20 cellular contexts compared by ENCODE assay signal in the genomic region with DNA sequence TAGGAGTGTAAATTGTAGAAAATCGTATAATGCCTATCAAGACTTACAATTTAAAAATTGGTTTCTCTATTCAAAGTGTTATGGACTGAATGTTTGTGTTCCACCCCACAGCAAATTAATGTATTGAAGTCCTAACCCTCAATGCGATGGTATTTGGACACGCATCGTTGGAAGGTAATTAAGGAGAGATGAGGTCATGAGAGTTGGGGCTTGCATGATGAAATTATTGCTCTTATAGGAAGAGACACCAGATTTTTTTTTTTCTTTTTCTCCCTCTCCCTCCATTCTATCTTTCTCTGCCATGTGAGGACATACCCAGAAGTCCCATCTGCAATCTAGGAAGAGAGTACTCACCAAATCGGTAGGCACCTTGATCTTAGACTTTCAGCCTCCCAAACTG.
DNase-seq lines count a peak whose midpoint lies in the region; ATAC-seq, FAIRE-seq and TF ChIP-seq lines count a peak whose summit lies in the region.
"Had no signal": no experiment of that assay in that cellular context is flagged by ENCODE, and none has a peak within 500 bp of the region (broad histone marks: within the 10 kb centered on the region; RNA-seq: fewer than 3 reads in every experiment).

No MANE protein-coding gene starts in this region.

- POLR2A ChIA-PET in A673 (lab: Charles Lee; ENCODE audit: low non-redundant PET), result no interaction called here
- POLR2A ChIA-PET in HEK293 (lab: Yijun Ruan, JAX), result no interaction called here

- no peak overlapping the region for H2AFZ ChIP-seq in keratinocyte (ENCODE audit: control insufficient read depth, low read length)
- H2AFZ ChIP-seq: GM23338 had no signal

- no peak overlapping the region for H3K27ac ChIP-seq in A673 (ENCODE audit: low read depth, low read length, poor library complexity, severe bottlenecking)
- no peak overlapping the region for H3K27ac ChIP-seq in HEK293 (ENCODE audit: extremely low read depth, low read depth, low read length)
- H3K27ac ChIP-seq in SJCRH30, result peak overlapping the region; percentile 65
- H3K27ac ChIP-seq in keratinocyte (ENCODE audit: control insufficient read depth, insufficient read depth, low read length), result no peak overlapping the region
- H3K27ac ChIP-seq in dorsolateral prefrontal cortex, result no peak overlapping the region
- H3K27ac ChIP-seq: A549, C4-2B had no signal

- H3K27me3 ChIP-seq in A673 (replicated peaks; ENCODE audit: insufficient read depth, low read depth, low read length, poor library complexity) (no peaks in the 10 kb centered on the region), SJCRH30 (no peaks in the 10 kb centered on the region), keratinocyte (ENCODE audit: control insufficient read depth, extremely low read depth, insufficient read depth, low read length) (no peaks in the 10 kb centered on the region), dorsolateral prefrontal cortex (no peaks in the 10 kb centered on the region)

- H3K4me1 ChIP-seq in A673 (ENCODE audit: insufficient read depth, low read length, poor library complexity, severe bottlenecking) (no peaks in the 10 kb centered on the region), HEK293 (ENCODE audit: control insufficient read depth, insufficient read depth, low read length) (peaks cover 4% of the 10 kb centered on the region; the same call in 1 of the 2 replicates), SJCRH30 (peaks cover 30% of the 10 kb centered on the region), keratinocyte (ENCODE audit: control insufficient read depth, extremely low read depth, insufficient read depth, low read length) (peaks cover 9% of the 10 kb centered on the region)
- H3K4me1 ChIP-seq: A549, Caco-2 had no signal

- no peaks in the 10 kb centered on the region for H4K20me1 ChIP-seq in keratinocyte (ENCODE audit: control insufficient read depth, extremely low read depth, insufficient read depth, low read length)

- DNase-seq in A673 (ENCODE audit: low spot score) (peak; percentile 40), SJCRH30 (peak in 1 of 2 experiments; percentile 65), keratinocyte (ENCODE audit: low read depth, low spot score) (no peak), dorsolateral prefrontal cortex (no peak)
- no peak for DNase-seq in NK-92 treated with Interleukin-12 subunit alpha and Interleukin-12 subunit beta, amount 100 ng/mL, for 24 hours (lab: John Stamatoyannopoulos, UW)
- DNase-seq: 8988T; Caco-2; CD4-positive, CD25-positive, alpha-beta regulatory T cell; CD8-positive, alpha-beta T cell; DMS 273 treated with DMSO at 0.1 percent for 48 hours; DMS79; H9; HFFc6 had no signal

- CTCF ChIA-PET in A673 (lab: Charles Lee) (no interaction called here), HEK293 (lab: Yijun Ruan, JAX) (no interaction called here)

- intact Hi-C loops in A673 (cut with micrococcal nuclease; ENCODE audit: unreplicated experiment), result no loop called here
- intact Hi-C loops in dorsolateral prefrontal cortex (cut with DNase I), result no loop called here

- H3K9ac ChIP-seq in keratinocyte (ENCODE audit: control insufficient read depth, extremely low read depth, insufficient read depth, low read length), result no peak overlapping the region

- no TSS peak for BruUV-seq in A673 (replicated peaks; lab: Mats Ljungman, UMichigan)

- H3K4me3 ChIP-seq in A673 (ENCODE audit: low read depth, low read length, poor library complexity, severe bottlenecking) (no peak overlapping the region), HEK293 (ENCODE audit: low read depth, low read length) (no peak overlapping the region), SJCRH30 (peak overlapping the region; percentile 19; the same call in 1 of the 2 replicates), keratinocyte (ENCODE audit: control insufficient read depth in 2 of 3, extremely low read depth in 1 of 3, insufficient read depth in 2 of 3, low read depth in 1 of 3, low read length in 3 of 3) (no peak overlapping the region), dorsolateral prefrontal cortex (no peak overlapping the region)
- H3K4me3 ChIP-seq: A549, GM23338 had no signal

- no peak overlapping the region for H3K4me2 ChIP-seq in keratinocyte (ENCODE audit: control insufficient read depth, extremely low read depth, insufficient read depth, low read depth, low read length)
- H3K4me2 ChIP-seq: A549, GM23338 had no signal

- FAIRE-seq in keratinocyte (lab: Jason Lieb, UNC), result peak; percentile 34
- FAIRE-seq: A549, GM12892 had no signal

- ATAC-seq in GM19328 (IDR thresholded peaks at IDR 0.05; ENCODE audit: unreplicated experiment), result no peak
- ATAC-seq: A549; CD8-positive, alpha-beta T cell; GM23338; HCT116 had no signal

- H3K9me3 ChIP-seq in A673 (ENCODE audit: low read depth, low read length, poor library complexity, severe bottlenecking) (no peaks in the 10 kb centered on the region), HEK293 (ENCODE audit: control insufficient read depth, insufficient read depth, low read depth, low read length) (no peaks in the 10 kb centered on the region), SJCRH30 (replicated peaks) (no peaks in the 10 kb centered on the region), keratinocyte (ENCODE audit: control insufficient read depth, low read depth, low read length) (no peaks in the 10 kb centered on the region)
- H3K9me3 ChIP-seq: A549, Caco-2 had no signal

- dilution Hi-C loops in keratinocyte (cut with MboI; ENCODE audit: extremely low pct_ligation_motif_present, low sequenced_read_pairs), result no loop called here

- H3K36me3 ChIP-seq in A673 (ENCODE audit: insufficient read depth, low read length, poor library complexity, severe bottlenecking) (no peaks in the 10 kb centered on the region), HEK293 (ENCODE audit: control insufficient read depth in 2 of 2, insufficient read depth in 1 of 2, low read length in 2 of 2) (no peaks in the 10 kb centered on the region), SJCRH30 (no peaks in the 10 kb centered on the region), keratinocyte (ENCODE audit: control insufficient read depth in 2 of 2, extremely low read depth in 1 of 2, insufficient read depth in 2 of 2, low read length in 2 of 2) (no peaks in the 10 kb centered on the region)

- no peaks in the 10 kb centered on the region for H3K79me2 ChIP-seq in keratinocyte (ENCODE audit: control insufficient read depth, insufficient read depth, low read length)

- H3K9me1 ChIP-seq in keratinocyte (ENCODE audit: control insufficient read depth, extremely low read depth, insufficient read depth, low read length), result no peaks in the 10 kb centered on the region

- no peak for TF ChIP-seq CTCF in A673 (conservative IDR thresholded peaks at IDR 0.05; ENCODE audit: low read depth, low read length)
- no peak for TF ChIP-seq CTCF in HEK293 (tag by site-specific recombination; IDR thresholded peaks at IDR 0.05)
- no peak for TF ChIP-seq CTCF in keratinocyte (optimal IDR thresholded peaks at IDR 0.05 in 1 of 3, IDR thresholded peaks at IDR 0.05 in 1 of 3, conservative IDR thresholded peaks at IDR 0.05 in 1 of 3; ENCODE audit: extremely low read depth in 1 of 3, insufficient read depth in 2 of 3, low read length in 3 of 3)
- TF ChIP-seq CTCF in dorsolateral prefrontal cortex (IDR thresholded peaks at IDR 0.05 in 54 of 56, conservative IDR thresholded peaks at IDR 0.05 in 2 of 56; ENCODE audit: low read depth in 1 of 56, partially characterized antibody in 56 of 56), result no peak

TF ChIP-seq in HEK293, 187 proteins besides CTCF, POLR2A, EP300 and RAD21 (continues in another document):
- no peak for TF ChIP-seq SCRT2 (tag by site-specific recombination; IDR thresholded peaks at IDR 0.05)
- TF ChIP-seq, protein P1, sequence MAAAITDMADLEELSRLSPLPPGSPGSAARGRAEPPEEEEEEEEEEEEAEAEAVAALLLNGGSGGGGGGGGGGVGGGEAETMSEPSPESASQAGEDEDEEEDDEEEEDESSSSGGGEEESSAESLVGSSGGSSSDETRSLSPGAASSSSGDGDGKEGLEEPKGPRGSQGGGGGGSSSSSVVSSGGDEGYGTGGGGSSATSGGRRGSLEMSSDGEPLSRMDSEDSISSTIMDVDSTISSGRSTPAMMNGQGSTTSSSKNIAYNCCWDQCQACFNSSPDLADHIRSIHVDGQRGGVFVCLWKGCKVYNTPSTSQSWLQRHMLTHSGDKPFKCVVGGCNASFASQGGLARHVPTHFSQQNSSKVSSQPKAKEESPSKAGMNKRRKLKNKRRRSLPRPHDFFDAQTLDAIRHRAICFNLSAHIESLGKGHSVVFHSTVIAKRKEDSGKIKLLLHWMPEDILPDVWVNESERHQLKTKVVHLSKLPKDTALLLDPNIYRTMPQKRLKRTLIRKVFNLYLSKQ (tag by site-specific recombination; IDR thresholded peaks at IDR 0.05; ENCODE audit: borderline replicate concordance), result no peak
- TF ChIP-seq ZNF121 (tag by site-specific recombination; IDR thresholded peaks at IDR 0.05), result no peak
- TF ChIP-seq, protein P2, sequence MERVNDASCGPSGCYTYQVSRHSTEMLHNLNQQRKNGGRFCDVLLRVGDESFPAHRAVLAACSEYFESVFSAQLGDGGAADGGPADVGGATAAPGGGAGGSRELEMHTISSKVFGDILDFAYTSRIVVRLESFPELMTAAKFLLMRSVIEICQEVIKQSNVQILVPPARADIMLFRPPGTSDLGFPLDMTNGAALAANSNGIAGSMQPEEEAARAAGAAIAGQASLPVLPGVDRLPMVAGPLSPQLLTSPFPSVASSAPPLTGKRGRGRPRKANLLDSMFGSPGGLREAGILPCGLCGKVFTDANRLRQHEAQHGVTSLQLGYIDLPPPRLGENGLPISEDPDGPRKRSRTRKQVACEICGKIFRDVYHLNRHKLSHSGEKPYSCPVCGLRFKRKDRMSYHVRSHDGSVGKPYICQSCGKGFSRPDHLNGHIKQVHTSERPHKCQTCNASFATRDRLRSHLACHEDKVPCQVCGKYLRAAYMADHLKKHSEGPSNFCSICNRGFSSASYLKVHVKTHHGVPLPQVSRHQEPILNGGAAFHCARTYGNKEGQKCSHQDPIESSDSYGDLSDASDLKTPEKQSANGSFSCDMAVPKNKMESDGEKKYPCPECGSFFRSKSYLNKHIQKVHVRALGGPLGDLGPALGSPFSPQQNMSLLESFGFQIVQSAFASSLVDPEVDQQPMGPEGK (tag by site-specific recombination; IDR thresholded peaks at IDR 0.05), result peak; percentile 49
